8 cellular contexts compared by ENCODE assay signal in genomic region chr1:217660353-217661062, GRCh38. TPM values are rescaled to one million over a fixed set of nuclear protein-coding genes. Genes with fewer than 3 reads are reported as not detected.
A peak's percentile ranks its signal among the peaks of the same experiment; 100 is the strongest.
DNase-seq lines count a peak whose midpoint lies in the region; ATAC-seq and TF ChIP-seq lines count a peak whose summit lies in the region.

No MANE protein-coding gene starts in this region.

- intact Hi-C loops in natural killer cell (cut with micrococcal nuclease): no loop called here

- ATAC-seq in GM18868 (IDR thresholded peaks at IDR 0.05; ENCODE audit: unreplicated experiment) (peak; percentile 78), HG03432 (IDR thresholded peaks at IDR 0.05; ENCODE audit: unreplicated experiment) (peak; percentile 75), natural killer cell (no peak)

- no peaks in the 10 kb centered on the region for H3K36me3 Mint-ChIP-seq in natural killer cell

- peaks cover 0 to 5% of the 10 kb centered on the region in 2 donors for H3K27me3 Mint-ChIP-seq in natural killer cell (ENCODE audit: low read depth in 2 of 2)

- DNase-seq in AG09319 (ENCODE audit: extremely low read depth, low read depth) (peak; percentile 23), left kidney (ENCODE audit: low read depth, low spot score) (peak; percentile 7), NCI-H2029 treated with DMSO at 0.1 percent for 48 hours (lab: John Stamatoyannopoulos, UW) (no peak), NCI-H526 (lab: John Stamatoyannopoulos, UW) (no peak), natural killer cell (no peak)

- H3K27ac Mint-ChIP-seq in natural killer cell: no peak overlapping the region

- H3K4me3 ChIP-seq in WI38 (ENCODE audit: low read depth, low read length): peak overlapping the region; percentile 7; the same call in 1 of the 2 replicates

- H3K9me3 Mint-ChIP-seq in natural killer cell: peaks cover 0 to 3% of the 10 kb centered on the region in 2 donors

- no peaks in the 10 kb centered on the region for H3K4me1 Mint-ChIP-seq in natural killer cell

- peak; percentile 78 for TF ChIP-seq CTCF in AG09319 (IDR thresholded peaks at IDR 0.05; ENCODE audit: low read depth, low read length)
- no peak; the same call in 1 of the 2 replicates for TF ChIP-seq CTCF in WI38 (IDR thresholded peaks at IDR 0.05; ENCODE audit: low read depth, low read length)
- TF ChIP-seq CTCF in natural killer cell (IDR thresholded peaks at IDR 0.05): no peak

- no peak overlapping the region for H3K4me3 Mint-ChIP-seq in natural killer cell

RNA-seq across cellular contexts. Expression of gene SPATA17, which starts 29.4 kb away (rescaled TPM):
- total RNA-seq in natural killer cell: not detected

RNA-seq across cellular contexts. Expression of gene GPATCH2, which starts 29.6 kb away (rescaled TPM):
- 10 to 100 TPM; 10.4 to 15.4 (median 11.7) TPM for total RNA-seq in natural killer cell

Comparison
In these comparisons a context has a peak if more than half of its experiments do, and no peak if none do; other contexts are left out.
1. DNase-seq: peak in AG09319 (single experiment) and left kidney (single experiment); none in NCI-H2029 treated with DMSO at 0.1 percent for 48 hours (single experiment), NCI-H526 (0 of 2) and natural killer cell (single experiment).
2. ATAC-seq: peak in GM18868 (single experiment) and HG03432 (single experiment); none in natural killer cell (0 of 3).